32 cellular contexts compared by ENCODE assay signal in the genomic region with DNA sequence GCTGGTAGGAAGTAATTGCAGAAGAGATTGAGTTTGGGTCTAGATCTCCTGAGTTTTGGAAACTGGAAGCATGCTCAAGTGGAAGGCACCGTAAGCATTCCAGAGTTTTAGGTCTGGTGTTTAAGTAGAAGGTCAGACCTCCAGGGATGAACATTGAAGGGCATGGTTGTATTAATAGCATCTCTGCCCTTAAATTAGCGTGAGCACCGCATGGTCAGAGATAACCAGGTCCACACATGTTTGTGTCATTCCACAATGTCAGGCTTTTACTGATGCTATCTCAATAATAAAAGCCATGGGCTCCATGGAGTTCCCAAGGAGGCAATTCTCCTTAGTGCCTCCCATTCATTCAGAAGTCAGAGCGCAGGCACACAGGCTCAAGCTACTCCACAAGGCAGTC. TPM values are rescaled to one million over a fixed set of nuclear protein-coding genes. Genes with fewer than 3 reads are reported as not detected.
"Had no signal": no experiment of that assay in that cellular context is flagged by ENCODE, and none has a peak within 500 bp of the region (broad histone marks: within the 10 kb centered on the region; RNA-seq: fewer than 3 reads in every experiment).

No MANE protein-coding gene starts in this region.

- H3K27me3 ChIP-seq: body of pancreas, brain microvascular endothelial cell, breast epithelium had no signal

- H3K9me3 ChIP-seq: adrenal gland, body of pancreas, breast epithelium had no signal

- H3K27ac ChIP-seq: adrenal gland, body of pancreas, brain microvascular endothelial cell, breast epithelium, VCaP had no signal

- H3K4me1 ChIP-seq: adrenal gland, body of pancreas, breast epithelium had no signal

- ATAC-seq: activated CD4-positive, alpha-beta T cell treated with anti-CD3 and anti-CD28 coated beads for 36 hours; activated CD8-positive, alpha-beta memory T cell treated with anti-CD3 and anti-CD28 coated beads, Interleukin-2, amount 10 ng/mL, durations not matched to agents 7 days and 5 days; activated CD8-positive, alpha-beta T cell treated with anti-CD3 and anti-CD28 coated beads, Interleukin-2, amount 10 ng/mL, durations not matched to agents 7 days and 5 days; activated naive CD4-positive, alpha-beta T cell treated with anti-CD3 and anti-CD28 coated beads, Interleukin-2, amount 50 U/mL, for 72 hours; body of pancreas had no signal

- DNase-seq: activated B cell treated with CpG ODN at 0.5 μM for 24 hours; activated CD4-positive, alpha-beta memory T cell treated with anti-CD3 and anti-CD28 coated beads, Interleukin-2, amount 10 ng/mL, durations not matched to agents 7 days and 5 days; activated CD4-positive, alpha-beta T cell treated with anti-CD3 and anti-CD28 coated beads for 36 hours; activated CD4-positive, alpha-beta T cell treated with anti-CD3 and anti-CD28 coated beads for 48 hours; activated CD4-positive, alpha-beta T cell treated with anti-CD3 and anti-CD28 coated beads, Interleukin-2, amount 10 ng/mL, durations not matched to agents 7 days and 5 days; activated CD4-positive, alpha-beta T cell treated with anti-CD3 and anti-CD28 coated beads, Interleukin-2, amount 50 U/mL, for 48 hours; activated CD4-positive, CD25-positive, alpha-beta regulatory T cell treated with anti-CD3 and anti-CD28 coated beads, Interleukin-2, amount 50 U/mL, for 72 hours; activated CD8-positive, alpha-beta memory T cell treated with anti-CD3 and anti-CD28 coated beads for 24 hours; activated CD8-positive, alpha-beta memory T cell treated with anti-CD3 and anti-CD28 coated beads, Interleukin-2, amount 10 ng/mL, durations not matched to agents 7 days and 5 days; activated CD8-positive, alpha-beta memory T cell treated with anti-CD3 and anti-CD28 coated beads, Interleukin-2, amount 50 U/mL, for 48 hours; activated CD8-positive, alpha-beta T cell treated with anti-CD3 and anti-CD28 coated beads, Interleukin-2, amount 10 ng/mL, durations not matched to agents 7 days and 5 days; activated effector memory CD4-positive, alpha-beta T cell treated with Interleukin-2 at 50 U/mL for 16 hours; activated gamma-delta T cell; activated naive CD4-positive, alpha-beta T cell treated with anti-CD3 and anti-CD28 coated beads, Interleukin-2, amount 50 U/mL, for 16 hours; activated naive CD4-positive, alpha-beta T cell treated with Interleukin-2 at 50 U/mL for 16 hours; activated naive CD8-positive, alpha-beta T cell treated with anti-CD3 and anti-CD28 coated beads for 36 hours; activated T-cell treated with anti-CD3 and anti-CD28 coated beads, Interleukin-2, amount 50 U/mL, for 24 hours; activated T-cell treated with anti-CD3 and anti-CD28 coated beads, Interleukin-2, amount 50 U/mL, for 48 hours; amniotic stem cell; aorta; body of pancreas; brain microvascular endothelial cell; caudate nucleus; cerebellar nuclear complex; T-helper 1 cell; T-helper 2 cell; T-helper 9 cell had no signal

- H3K36me3 ChIP-seq: adrenal gland, brain microvascular endothelial cell, breast epithelium had no signal

- H3K4me3 ChIP-seq: adrenal gland, body of pancreas, breast epithelium had no signal

RNA-seq across cellular contexts. Expression of gene CNDP1, which starts 35.1 kb away (rescaled TPM):
- total RNA-seq: activated CD4-positive, alpha-beta memory T cell treated with anti-CD3 and anti-CD28 coated beads, Interleukin-2, amount 10 ng/mL, durations not matched to agents 7 days and 5 days; activated CD4-positive, alpha-beta T cell treated with anti-CD3 and anti-CD28 coated beads for 36 hours; activated CD4-positive, alpha-beta T cell treated with anti-CD3 and anti-CD28 coated beads, Interleukin-2, amount 10 ng/mL, durations not matched to agents 7 days and 5 days; activated CD8-positive, alpha-beta T cell treated with anti-CD3 and anti-CD28 coated beads, Interleukin-2, amount 10 ng/mL, durations not matched to agents 7 days and 5 days; activated naive CD8-positive, alpha-beta T cell treated with anti-CD3 and anti-CD28 coated beads for 36 hours; adrenal gland; astrocyte had no signal
